ENCODE assay signal across 8 cellular contexts in the genomic region with DNA sequence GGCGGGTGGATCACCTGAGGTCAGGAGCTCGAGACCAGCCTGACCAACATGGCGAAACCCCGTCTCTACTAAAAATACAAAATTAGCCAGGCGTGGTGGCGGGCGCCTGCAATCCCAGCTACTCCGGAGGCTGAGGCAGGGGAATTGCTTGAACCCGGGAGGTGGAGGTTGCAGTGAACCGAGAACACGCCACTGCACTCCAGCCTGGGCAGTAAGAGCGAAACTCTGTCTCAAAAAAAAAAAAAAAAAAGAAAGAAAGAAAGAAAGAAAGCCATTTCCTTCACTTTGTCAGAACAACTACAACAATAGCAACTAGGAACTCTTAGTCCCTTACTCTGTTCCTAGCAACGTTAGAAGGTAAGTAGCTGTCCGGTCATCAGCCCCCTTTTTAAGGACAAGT.
DNase-seq lines count a peak whose midpoint lies in the region; ATAC-seq and TF ChIP-seq lines count a peak whose summit lies in the region.
"Not testable (repeated sequence)": the region's sequence is repeated elsewhere in the genome, so short reads cannot be mapped to it uniquely, and the experiment has no call there.

No MANE protein-coding gene starts in this region.

- POLR2A ChIA-PET in CD8-positive, alpha-beta memory T cell (lab: Charles Lee), result not testable (repeated sequence)
- POLR2A ChIA-PET in activated CD4-positive, alpha-beta memory T cell treated with anti-CD3 and anti-CD28 coated beads, Interleukin-2, amount 10 ng/mL, durations not matched to agents 7 days and 5 days (lab: Charles Lee), result interaction anchor here (1.3 kb wide), 1 partner anchor 9 kb away, joined by 5 read pairs; no protein-coding TSS in a partner anchor

- H3K27me3 ChIP-seq in CD8-positive, alpha-beta memory T cell (ENCODE audit: insufficient read depth, low read length, poor library complexity, severe bottlenecking); endodermal cell (ENCODE audit: control insufficient read depth, insufficient read depth, low read length, poor library complexity, severe bottlenecking): not testable (repeated sequence)

- H3K9me3 ChIP-seq in CD8-positive, alpha-beta memory T cell (ENCODE audit: low read length); endodermal cell (ENCODE audit: control insufficient read depth, low read length): not testable (repeated sequence)

- H3K27ac ChIP-seq in CD8-positive, alpha-beta memory T cell (ENCODE audit: low read depth, low read length); endodermal cell (ENCODE audit: low read depth, low read length): not testable (repeated sequence)

- H3K4me1 Mint-ChIP-seq in CD8-positive, alpha-beta memory T cell, result peaks cover 15 to 19% (median 19%) of the 10 kb centered on the region in 3 donors
- H3K4me1 Mint-ChIP-seq in T-helper 1 cell treated with Interleukin-12 subunit alpha and Interleukin-12 subunit beta and Interleukin-4 antibody, amounts not matched to agents 30 μg/mL and 1 μg/mL, for 36 hours (ENCODE audit: low read depth), result peaks cover 25% of the 10 kb centered on the region
- peaks cover 40% of the 10 kb centered on the region for H3K4me1 Mint-ChIP-seq in activated CD4-positive, alpha-beta memory T cell treated with anti-CD3 and anti-CD28 coated beads, Interleukin-2, amount 10 ng/mL, durations not matched to agents 7 days and 5 days
- peaks cover 39% of the 10 kb centered on the region for H3K4me1 Mint-ChIP-seq in endodermal cell
- H3K4me1 Mint-ChIP-seq in stimulated activated memory B cell treated with anti-CD40 and anti-IgM and Interleukin-4, amounts not matched to agents 10 μg/mL and 1 μg/mL and 100 μg/mL, for 72 hours, result peaks cover 27% of the 10 kb centered on the region

- H3K4me3 Mint-ChIP-seq in CD8-positive, alpha-beta memory T cell, result peak overlapping the region; percentile 75 to 89 (median 81)
- peak overlapping the region; percentile 13 for H3K4me3 Mint-ChIP-seq in T-helper 1 cell treated with Interleukin-12 subunit alpha and Interleukin-12 subunit beta and Interleukin-4 antibody, amounts not matched to agents 30 μg/mL and 1 μg/mL, for 36 hours
- peak overlapping the region; percentile 51 for H3K4me3 Mint-ChIP-seq in activated CD4-positive, alpha-beta memory T cell treated with anti-CD3 and anti-CD28 coated beads, Interleukin-2, amount 10 ng/mL, durations not matched to agents 7 days and 5 days
- H3K4me3 Mint-ChIP-seq in endodermal cell, result not testable (repeated sequence)
- H3K4me3 Mint-ChIP-seq in stimulated activated memory B cell treated with anti-CD40 and anti-IgM and Interleukin-4, amounts not matched to agents 10 μg/mL and 1 μg/mL and 100 μg/mL, for 72 hours, result peak overlapping the region; percentile 60

- peak; percentile 38 for ATAC-seq in GM21447 (IDR thresholded peaks at IDR 0.05; ENCODE audit: unreplicated experiment)
- peak; percentile 37 for ATAC-seq in HG03159 (IDR thresholded peaks at IDR 0.05; ENCODE audit: unreplicated experiment)
- peak; percentile 71 for ATAC-seq in stimulated activated memory B cell treated with anti-CD40 and anti-IgM and Interleukin-4, amounts not matched to agents 10 μg/mL and 1 μg/mL and 100 μg/mL, for 72 hours

- not testable (repeated sequence) for H3K9ac ChIP-seq in endodermal cell (ENCODE audit: extremely low read depth, low read length, poor library complexity, severe bottlenecking)

- H3K4me1 ChIP-seq in CD8-positive, alpha-beta memory T cell (ENCODE audit: insufficient read depth, low read length); endodermal cell (ENCODE audit: control insufficient read depth, insufficient read depth, low read length): not testable (repeated sequence)

- not testable (repeated sequence) for H3K9me3 Mint-ChIP-seq in CD8-positive, alpha-beta memory T cell; T-helper 1 cell treated with Interleukin-12 subunit alpha and Interleukin-12 subunit beta and Interleukin-4 antibody, amounts not matched to agents 30 μg/mL and 1 μg/mL, for 36 hours; activated CD4-positive, alpha-beta memory T cell treated with anti-CD3 and anti-CD28 coated beads, Interleukin-2, amount 10 ng/mL, durations not matched to agents 7 days and 5 days; endodermal cell; stimulated activated memory B cell treated with anti-CD40 and anti-IgM and Interleukin-4, amounts not matched to agents 10 μg/mL and 1 μg/mL and 100 μg/mL, for 72 hours

- H3K36me3 ChIP-seq in CD8-positive, alpha-beta memory T cell (ENCODE audit: insufficient read depth, low read length); endodermal cell (ENCODE audit: control insufficient read depth, insufficient read depth, low read length): not testable (repeated sequence)

- TF ChIP-seq CTCF in endodermal cell (conservative IDR thresholded peaks at IDR 0.05), result not testable (repeated sequence)

- DNase-seq in CD8-positive, alpha-beta memory T cell; endodermal cell: not testable (repeated sequence)
- DNase-seq in activated CD4-positive, alpha-beta memory T cell treated with anti-CD3 and anti-CD28 coated beads, Interleukin-2, amount 10 ng/mL, durations not matched to agents 7 days and 5 days, result peak; percentile 28
- DNase-seq in activated naive CD4-positive, alpha-beta T cell treated with Interleukin-2 at 50 U/mL for 16 hours, result peak; percentile 12

- H3K27me3 Mint-ChIP-seq in CD8-positive, alpha-beta memory T cell, result peaks cover 5 to 17% of the 10 kb centered on the region in 2 donors
- H3K27me3 Mint-ChIP-seq in T-helper 1 cell treated with Interleukin-12 subunit alpha and Interleukin-12 subunit beta and Interleukin-4 antibody, amounts not matched to agents 30 μg/mL and 1 μg/mL, for 36 hours (ENCODE audit: low read depth); activated CD4-positive, alpha-beta memory T cell treated with anti-CD3 and anti-CD28 coated beads, Interleukin-2, amount 10 ng/mL, durations not matched to agents 7 days and 5 days; endodermal cell (ENCODE audit: insufficient read depth); stimulated activated memory B cell treated with anti-CD40 and anti-IgM and Interleukin-4, amounts not matched to agents 10 μg/mL and 1 μg/mL and 100 μg/mL, for 72 hours: not testable (repeated sequence)

- not testable (repeated sequence) for H3K36me3 Mint-ChIP-seq in CD8-positive, alpha-beta memory T cell; T-helper 1 cell treated with Interleukin-12 subunit alpha and Interleukin-12 subunit beta and Interleukin-4 antibody, amounts not matched to agents 30 μg/mL and 1 μg/mL, for 36 hours (ENCODE audit: low read depth); activated CD4-positive, alpha-beta memory T cell treated with anti-CD3 and anti-CD28 coated beads, Interleukin-2, amount 10 ng/mL, durations not matched to agents 7 days and 5 days (ENCODE audit: low read depth); endodermal cell (ENCODE audit: low read depth); stimulated activated memory B cell treated with anti-CD40 and anti-IgM and Interleukin-4, amounts not matched to agents 10 μg/mL and 1 μg/mL and 100 μg/mL, for 72 hours

- not testable (repeated sequence) for H3K4me3 ChIP-seq in CD8-positive, alpha-beta memory T cell (ENCODE audit: low read length); endodermal cell (ENCODE audit: low read length)

- H3K27ac Mint-ChIP-seq in CD8-positive, alpha-beta memory T cell, result peak overlapping the region in 7 of 8 donors; percentile 37 to 89 (median 66)
- peak overlapping the region; percentile 89 for H3K27ac Mint-ChIP-seq in T-helper 1 cell treated with Interleukin-12 subunit alpha and Interleukin-12 subunit beta and Interleukin-4 antibody, amounts not matched to agents 30 μg/mL and 1 μg/mL, for 36 hours
- peak overlapping the region; percentile 90 for H3K27ac Mint-ChIP-seq in activated CD4-positive, alpha-beta memory T cell treated with anti-CD3 and anti-CD28 coated beads, Interleukin-2, amount 10 ng/mL, durations not matched to agents 7 days and 5 days
- peak overlapping the region; percentile 4 for H3K27ac Mint-ChIP-seq in endodermal cell
- peak overlapping the region; percentile 93 for H3K27ac Mint-ChIP-seq in stimulated activated memory B cell treated with anti-CD40 and anti-IgM and Interleukin-4, amounts not matched to agents 10 μg/mL and 1 μg/mL and 100 μg/mL, for 72 hours

- WGBS in endodermal cell (ENCODE audit: insufficient coverage in 1 of 2, insufficient read length in 1 of 2), 2 experiments, result 95 to 100% methylated on average over 7 to 14 of the region's 14 CpGs

- CTCF ChIA-PET in CD8-positive, alpha-beta memory T cell (lab: Charles Lee), result interaction anchor here (1.0 kb wide), 1 partner anchor 44 kb away, joined by 3 read pairs; no protein-coding TSS in a partner anchor
- CTCF ChIA-PET in activated CD4-positive, alpha-beta memory T cell treated with anti-CD3 and anti-CD28 coated beads, Interleukin-2, amount 10 ng/mL, durations not matched to agents 7 days and 5 days (lab: Charles Lee), result interaction anchor here (0.7 to 1.2 kb wide), 3 partner anchors 103 to 441 kb away, joined by 3 to 7 read pairs (median 4); no protein-coding TSS in a partner anchor

Comparison
In these comparisons a context has a peak if more than half of its experiments do, and no peak if none do; other contexts are left out.
1. H3K27ac Mint-ChIP-seq: peak in every context shown above with its lines; median percentile 93 in stimulated activated memory B cell treated with anti-CD40 and anti-IgM and Interleukin-4, amounts not matched to agents 10 μg/mL and 1 μg/mL and 100 μg/mL, for 72 hours; 90 in activated CD4-positive, alpha-beta memory T cell treated with anti-CD3 and anti-CD28 coated beads, Interleukin-2, amount 10 ng/mL, durations not matched to agents 7 days and 5 days; 89 in T-helper 1 cell treated with Interleukin-12 subunit alpha and Interleukin-12 subunit beta and Interleukin-4 antibody, amounts not matched to agents 30 μg/mL and 1 μg/mL, for 36 hours; 66 in CD8-positive, alpha-beta memory T cell; 4 in endodermal cell.